29 cellular contexts compared by ENCODE assay signal in genomic region chr4:126361287-126361686, GRCh38.
"Had no signal": no experiment of that assay in that cellular context is flagged by ENCODE, and none has a peak within 500 bp of the region (broad histone marks: within the 10 kb centered on the region; RNA-seq: fewer than 3 reads in every experiment).

No MANE protein-coding gene starts in this region.

- H3K4me1 ChIP-seq: lower lobe of right lung, pancreas, prostate gland, stomach, testis, thyroid gland, transverse colon, vagina had no signal

- H3K4me2 ChIP-seq: hepatocyte had no signal

- H3K27ac Mint-ChIP-seq: immature natural killer cell; naive thymus-derived CD8-positive, alpha-beta T cell; nephron; stimulated activated naive B cell treated with anti-CD40 and anti-IgM and Interleukin-4, amounts not matched to agents 10 μg/mL and 1 μg/mL and 100 μg/mL, for 72 hours had no signal

- H3K27ac ChIP-seq: hepatocyte, left lung, lower lobe of right lung, pancreas, prostate gland, skin epidermis, stomach, testis, thyroid gland, transverse colon, upper lobe of left lung, vagina had no signal

- DNase-seq: immature natural killer cell; kidney; left colon; left lung; lower lobe of right lung; naive thymus-derived CD8-positive, alpha-beta T cell; nucleus accumbens; pancreas; posterior cingulate gyrus; retina; right cardiac atrium; stimulated activated CD4-positive, alpha-beta T cell treated with anti-CD3 and anti-CD28 coated beads, Interleukin-12 subunit alpha, Interleukin-12 subunit beta, amount 100 ng/mL, for 4 hours; stimulated activated CD4-positive, alpha-beta T cell treated with anti-CD3 and anti-CD28 coated beads, Interleukin-15, amount 100 ng/mL, for 24 hours; stimulated activated CD4-positive, alpha-beta T cell treated with anti-CD3 and anti-CD28 coated beads, Interleukin-2, amount 100 ng/mL, for 24 hours; stimulated activated CD4-positive, alpha-beta T cell treated with anti-CD3 and anti-CD28 coated beads, Interleukin-4, amount 100 ng/mL, for 1 hour; stimulated activated naive B cell treated with anti-CD40 and anti-IgM and Interleukin-4, amounts not matched to agents 10 μg/mL and 1 μg/mL and 100 μg/mL, for 72 hours; stimulated activated naive CD8-positive, alpha-beta T cell treated with anti-CD3 and anti-CD28 coated beads, Interleukin-15, Interleukin-2, amounts not matched to agents 100 U/mL and 50 U/mL, for 24 hours; stomach; testis; thyroid gland; transverse colon; upper lobe of left lung had no signal

- H3K4me1 Mint-ChIP-seq: immature natural killer cell; naive thymus-derived CD8-positive, alpha-beta T cell; neural crest cell; stimulated activated naive B cell treated with anti-CD40 and anti-IgM and Interleukin-4, amounts not matched to agents 10 μg/mL and 1 μg/mL and 100 μg/mL, for 72 hours had no signal

- H3K36me3 Mint-ChIP-seq: naive thymus-derived CD8-positive, alpha-beta T cell; stimulated activated naive B cell treated with anti-CD40 and anti-IgM and Interleukin-4, amounts not matched to agents 10 μg/mL and 1 μg/mL and 100 μg/mL, for 72 hours had no signal

- H3K27me3 ChIP-seq: hepatocyte, left lung, pancreas, stomach, testis, thyroid gland, transverse colon, upper lobe of left lung, vagina had no signal

- H3K36me3 ChIP-seq: left lung, lower lobe of right lung, pancreas, prostate gland, stomach, thyroid gland, transverse colon, upper lobe of left lung, vagina had no signal

- H3K4me3 Mint-ChIP-seq: immature natural killer cell; naive thymus-derived CD8-positive, alpha-beta T cell; nephron; neural crest cell; stimulated activated naive B cell treated with anti-CD40 and anti-IgM and Interleukin-4, amounts not matched to agents 10 μg/mL and 1 μg/mL and 100 μg/mL, for 72 hours had no signal

- H3K4me3 ChIP-seq: hepatocyte, left lung, lower lobe of right lung, pancreas, prostate gland, skin epidermis, stomach, testis, thyroid gland, transverse colon, upper lobe of left lung, vagina had no signal

- H3K9me3 Mint-ChIP-seq: nephron had no signal

- H3K9me3 ChIP-seq: left lung, lower lobe of right lung, pancreas, prostate gland, testis, thyroid gland, transverse colon, upper lobe of left lung, vagina had no signal

- H3K27me3 Mint-ChIP-seq: naive thymus-derived CD8-positive, alpha-beta T cell; stimulated activated naive B cell treated with anti-CD40 and anti-IgM and Interleukin-4, amounts not matched to agents 10 μg/mL and 1 μg/mL and 100 μg/mL, for 72 hours had no signal

- H3K79me2 ChIP-seq: hepatocyte had no signal

- H2AFZ ChIP-seq: hepatocyte had no signal

- ATAC-seq: left colon; lower lobe of right lung; naive thymus-derived CD8-positive, alpha-beta T cell; pancreas; right cardiac atrium; sciatic nerve; stimulated activated naive B cell treated with anti-CD40 and anti-IgM and Interleukin-4, amounts not matched to agents 10 μg/mL and 1 μg/mL and 100 μg/mL, for 72 hours; stimulated activated naive CD8-positive, alpha-beta T cell treated with anti-CD3 and anti-CD28 coated beads, Interleukin-15, Interleukin-2, amounts not matched to agents 100 U/mL and 50 U/mL, for 24 hours had no signal
